Comparison of ENCODE assay signal across 1 cellular context in the genomic region with DNA sequence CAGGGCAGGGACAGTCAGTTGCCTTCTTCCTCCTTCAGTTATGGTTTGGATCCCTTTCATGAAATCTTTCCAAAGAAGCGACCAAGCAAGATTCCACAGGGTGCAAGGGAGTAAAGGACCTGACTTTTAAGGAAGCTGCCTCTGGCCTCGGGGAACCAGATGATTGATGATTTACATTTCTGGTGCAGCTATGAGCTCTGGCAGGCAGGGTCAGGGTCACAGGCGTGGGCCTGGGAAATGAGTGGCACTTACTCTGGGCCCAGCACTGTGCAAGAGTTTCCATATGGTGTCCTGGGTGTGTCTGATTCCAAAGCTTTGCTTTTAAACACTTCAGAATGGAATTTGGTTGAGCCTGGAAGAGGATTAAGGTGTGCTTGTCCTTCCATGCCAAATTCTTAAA.
TF ChIP-seq lines count a peak whose summit lies in the region.

No MANE protein-coding gene starts in this region.

TF ChIP-seq in GM12891, 5 proteins besides CTCF, POLR2A, EP300 and RAD21 (continued from another document):
- TF ChIP-seq PAX5 (IDR thresholded peaks at IDR 0.05; ENCODE audit: insufficient read depth, low read length, severe bottlenecking) (no peak), POLR2AphosphoS5 (IDR thresholded peaks at IDR 0.05; ENCODE audit: low read depth, low read length) (no peak), TAF1 (IDR thresholded peaks at IDR 0.05; ENCODE audit: low read depth, low read length) (no peak), POU2F2 (IDR thresholded peaks at IDR 0.05; ENCODE audit: low read depth, low read length) (no peak)
